9 cellular contexts compared by ENCODE assay signal in the genomic region with DNA sequence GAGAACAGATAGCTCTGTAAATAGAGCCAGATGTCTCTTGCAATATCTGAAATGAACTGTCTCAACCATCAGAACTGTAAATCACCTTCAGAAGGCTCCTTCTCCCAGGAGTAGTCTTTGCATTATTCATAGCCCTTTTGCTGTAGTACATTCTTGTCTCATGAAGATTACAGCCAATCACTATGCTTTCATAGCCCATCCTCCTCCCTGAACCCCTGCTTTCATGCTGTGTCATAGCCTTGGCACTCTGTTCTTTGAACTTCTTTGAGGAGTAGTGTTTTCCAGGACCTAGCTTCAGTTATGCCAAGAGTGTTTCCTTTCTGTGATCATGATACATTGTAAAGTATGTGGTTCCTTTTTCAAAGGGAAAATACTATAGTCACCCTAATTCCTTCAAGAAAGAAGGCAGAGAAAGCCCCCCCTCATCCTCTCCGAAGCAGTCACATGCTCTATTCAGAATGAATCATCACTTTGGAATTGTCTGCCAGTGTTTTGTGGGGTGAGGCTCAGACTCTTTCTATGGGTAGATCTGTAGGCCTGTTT.
A peak's percentile ranks its signal among the peaks of the same experiment; 100 is the strongest.
DNase-seq lines count a peak whose midpoint lies in the region; TF ChIP-seq lines count a peak whose summit lies in the region.
"Had no signal": no experiment of that assay in that cellular context is flagged by ENCODE, and none has a peak within 500 bp of the region (broad histone marks: within the 10 kb centered on the region; RNA-seq: fewer than 3 reads in every experiment).

No MANE protein-coding gene starts in this region.

- no peaks in the 10 kb centered on the region for H3K9me3 ChIP-seq in tibial nerve
- H3K9me3 ChIP-seq in Peyer's patch = no peaks in the 10 kb centered on the region
- H3K9me3 ChIP-seq: prostate gland had no signal

- H3K4me1 ChIP-seq in tibial nerve (peaks cover 0 to 39% (median 11%) of the 10 kb centered on the region in 4 donors), Peyer's patch (no peaks in the 10 kb centered on the region)
- H3K4me1 ChIP-seq: prostate gland had no signal

- TF ChIP-seq CTCF in tibial nerve (IDR thresholded peaks at IDR 0.05) (no peak), Peyer's patch (IDR thresholded peaks at IDR 0.05) (no peak)

- H3K27ac ChIP-seq in tibial nerve (peak overlapping the region in 3 of 4 donors; percentile 40 to 80 (median 78)), Peyer's patch (no peak overlapping the region)
- H3K27ac ChIP-seq: prostate gland had no signal

- WGBS in tibial nerve, 2 donors = 0 to 5% methylated on average over 1 of the region's 1 CpG

- no peak overlapping the region for H3K4me3 ChIP-seq in tibial nerve
- no peak overlapping the region for H3K4me3 ChIP-seq in Peyer's patch
- H3K4me3 ChIP-seq: prostate gland had no signal

- H3K27me3 ChIP-seq in tibial nerve (no peaks in the 10 kb centered on the region), Peyer's patch (no peaks in the 10 kb centered on the region)

- H3K36me3 ChIP-seq in tibial nerve (no peaks in the 10 kb centered on the region), Peyer's patch (no peaks in the 10 kb centered on the region)
- H3K36me3 ChIP-seq: prostate gland had no signal

- peak in 1 of 2 donors; percentile 29 for TF ChIP-seq EP300 in tibial nerve (IDR thresholded peaks at IDR 0.05)

- DNase-seq in DMS53 (lab: John Stamatoyannopoulos, UW) (peak; percentile 5), DMS53 treated with DMSO at 0.1 percent for 48 hours (lab: John Stamatoyannopoulos, UW; ENCODE audit: unreplicated experiment) (no peak), amniotic stem cell (lab: John Stamatoyannopoulos, UW) (peak; percentile 87), iPS DF 4.7 (ENCODE audit: extremely low read depth, low spot score) (peak; percentile 49), tibial nerve (ENCODE audit: low spot score in 2 of 2) (peak in 1 of 2 donors; percentile 22), Peyer's patch (no peak), germinal center (ENCODE audit: low spot score) (no peak), cerebellar cortex (ENCODE audit: low spot score) (no peak)

- no peak for TF ChIP-seq POLR2A in tibial nerve (IDR thresholded peaks at IDR 0.05)
- no peak for TF ChIP-seq POLR2A in Peyer's patch (IDR thresholded peaks at IDR 0.05)

Comparison
In these comparisons a context has a peak if more than half of its experiments do, and no peak if none do; other contexts are left out.
1. DNase-seq: peak in DMS53 (single experiment), amniotic stem cell (single experiment) and iPS DF 4.7 (single experiment); none in DMS53 treated with DMSO at 0.1 percent for 48 hours (single experiment), Peyer's patch (0 of 3), germinal center (single experiment) and cerebellar cortex (single experiment).
2. H3K27ac ChIP-seq: peak in tibial nerve (3 of 4); none in Peyer's patch (0 of 4).